Comparison of ENCODE assay signal across 8 cellular contexts in the genomic region with DNA sequence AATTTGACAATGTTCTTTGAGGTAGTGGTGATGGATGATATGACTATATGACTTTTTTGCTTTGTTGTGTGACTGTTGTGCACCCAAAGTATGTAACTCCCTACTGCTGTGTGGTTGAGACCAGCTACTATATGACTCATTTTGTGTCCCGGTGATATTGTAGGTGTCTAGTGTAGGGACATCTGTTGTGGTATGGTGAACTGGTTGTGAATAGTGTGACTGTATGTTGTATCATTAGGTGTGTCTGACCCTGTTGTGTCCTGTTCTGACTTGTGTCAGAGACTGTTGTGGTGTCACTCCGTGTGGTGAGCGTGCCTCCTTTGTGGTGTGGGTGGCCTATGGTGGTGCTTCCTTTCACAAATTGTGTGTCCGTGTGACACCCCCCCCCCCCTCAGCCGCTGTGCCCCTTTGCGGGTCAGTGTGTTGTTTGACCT. TPM values are rescaled to one million over a fixed set of nuclear protein-coding genes. Genes with fewer than 3 reads are reported as not detected.
DNase-seq lines count a peak whose midpoint lies in the region; ATAC-seq and TF ChIP-seq lines count a peak whose summit lies in the region.

No MANE protein-coding gene starts in this region.

- H3K36me3 Mint-ChIP-seq in activated naive CD4-positive, alpha-beta T cell treated with anti-CD3 and anti-CD28 coated beads, Interleukin-2, amount 50 U/mL, for 72 hours, result no peaks in the 10 kb centered on the region

- whole genome bisulfite sequencing in stomach, 5 donors, result 3 to 16% (median 7%) methylated on average over 3 to 6 of the region's 6 CpGs

- no peaks in the 10 kb centered on the region for H3K9me3 ChIP-seq in stomach

- H3K27ac ChIP-seq in stomach, result peak overlapping the region; percentile 81 to 94 (median 89)

- H3K27ac Mint-ChIP-seq in activated naive CD4-positive, alpha-beta T cell treated with anti-CD3 and anti-CD28 coated beads, Interleukin-2, amount 50 U/mL, for 72 hours, result peak overlapping the region; percentile 53 to 87

- peak; percentile 86 to 87 for ATAC-seq in activated naive CD4-positive, alpha-beta T cell treated with anti-CD3 and anti-CD28 coated beads, Interleukin-2, amount 50 U/mL, for 72 hours
- ATAC-seq in HG02798 (IDR thresholded peaks at IDR 0.05; ENCODE audit: poor library complexity, unreplicated experiment), result no peak

- H3K27me3 ChIP-seq in stomach, result peaks cover 0 to 3% (median 0%) of the 10 kb centered on the region in 3 donors

- no peak for TF ChIP-seq POLR2A in stomach (IDR thresholded peaks at IDR 0.05)

- H3K4me1 ChIP-seq in stomach, result peaks cover 43 to 66% (median 55%) of the 10 kb centered on the region in 4 donors

- DNase-seq in NCI-H1694 treated with DMSO at 0.1 percent for 48 hours (lab: John Stamatoyannopoulos, UW) (peak; percentile 38), NCI-H1694 (lab: John Stamatoyannopoulos, UW) (no peak), HT-29 (ENCODE audit: low spot score) (peak; percentile 37), kidney tubule cell (ENCODE audit: low spot score) (peak; percentile 81), stomach (no peak), NCI-H526 treated with DMSO at 0.1 percent for 48 hours (lab: John Stamatoyannopoulos, UW) (no peak)
- DNase-seq in activated naive CD4-positive, alpha-beta T cell treated with anti-CD3 and anti-CD28 coated beads, Interleukin-2, amount 50 U/mL, for 72 hours (ENCODE audit: low spot score in 2 of 2), result peak in 1 of 2 donors; percentile 42

- peak overlapping the region; percentile 43 to 52 (median 46) for H3K4me3 ChIP-seq in stomach

- intact Hi-C loops in stomach (cut with DNase I; ENCODE audit: low total_unique reads), result no loop called here

- TF ChIP-seq EP300 in stomach (IDR thresholded peaks at IDR 0.05), result no peak

- peaks cover 0 to 7% (median 3%) of the 10 kb centered on the region in 4 donors for H3K36me3 ChIP-seq in stomach

- no peaks in the 10 kb centered on the region for H3K9me3 Mint-ChIP-seq in activated naive CD4-positive, alpha-beta T cell treated with anti-CD3 and anti-CD28 coated beads, Interleukin-2, amount 50 U/mL, for 72 hours

- TF ChIP-seq CTCF in stomach (IDR thresholded peaks at IDR 0.05), result no peak

RNA-seq across cellular contexts. Expression of a gene that starts 11.2 kb away (rescaled TPM):
- 211 and 220 TPM in 2 replicates for total RNA-seq in HT-29 (2014; rRNA removed; shearing (Covaris generic))
- 1 to 10 TPM; 1.8 to 3.5 TPM for total RNA-seq in activated naive CD4-positive, alpha-beta T cell treated with anti-CD3 and anti-CD28 coated beads, Interleukin-2, amount 50 U/mL, for 72 hours
- 100 to 1,000 TPM in 1 of 5 donors, 10 to 100 TPM in 4; 25.9 to 101 (median 32.7) TPM for total RNA-seq in stomach
- 10 to 100 TPM; 18.3 to 26.3 (median 22.2) TPM for polyA plus RNA-seq in stomach

Comparison
In these comparisons a context has a peak if more than half of its experiments do, and no peak if none do; other contexts are left out.
1. DNase-seq: peak in NCI-H1694 treated with DMSO at 0.1 percent for 48 hours (single experiment), HT-29 (single experiment) and kidney tubule cell (single experiment); none in NCI-H1694 (single experiment), stomach (single experiment) and NCI-H526 treated with DMSO at 0.1 percent for 48 hours (single experiment).
2. RNA of a gene that starts 11.2 kb away (total RNA-seq): 211 to 220 TPM in HT-29 and 25.9 to 101 TPM in stomach; 1.8 to 3.5 TPM in activated naive CD4-positive, alpha-beta T cell treated with anti-CD3 and anti-CD28 coated beads, Interleukin-2, amount 50 U/mL, for 72 hours; every median in the first group is over 4 times any median in the second.